2 cellular contexts compared by ENCODE assay signal in the genomic region with DNA sequence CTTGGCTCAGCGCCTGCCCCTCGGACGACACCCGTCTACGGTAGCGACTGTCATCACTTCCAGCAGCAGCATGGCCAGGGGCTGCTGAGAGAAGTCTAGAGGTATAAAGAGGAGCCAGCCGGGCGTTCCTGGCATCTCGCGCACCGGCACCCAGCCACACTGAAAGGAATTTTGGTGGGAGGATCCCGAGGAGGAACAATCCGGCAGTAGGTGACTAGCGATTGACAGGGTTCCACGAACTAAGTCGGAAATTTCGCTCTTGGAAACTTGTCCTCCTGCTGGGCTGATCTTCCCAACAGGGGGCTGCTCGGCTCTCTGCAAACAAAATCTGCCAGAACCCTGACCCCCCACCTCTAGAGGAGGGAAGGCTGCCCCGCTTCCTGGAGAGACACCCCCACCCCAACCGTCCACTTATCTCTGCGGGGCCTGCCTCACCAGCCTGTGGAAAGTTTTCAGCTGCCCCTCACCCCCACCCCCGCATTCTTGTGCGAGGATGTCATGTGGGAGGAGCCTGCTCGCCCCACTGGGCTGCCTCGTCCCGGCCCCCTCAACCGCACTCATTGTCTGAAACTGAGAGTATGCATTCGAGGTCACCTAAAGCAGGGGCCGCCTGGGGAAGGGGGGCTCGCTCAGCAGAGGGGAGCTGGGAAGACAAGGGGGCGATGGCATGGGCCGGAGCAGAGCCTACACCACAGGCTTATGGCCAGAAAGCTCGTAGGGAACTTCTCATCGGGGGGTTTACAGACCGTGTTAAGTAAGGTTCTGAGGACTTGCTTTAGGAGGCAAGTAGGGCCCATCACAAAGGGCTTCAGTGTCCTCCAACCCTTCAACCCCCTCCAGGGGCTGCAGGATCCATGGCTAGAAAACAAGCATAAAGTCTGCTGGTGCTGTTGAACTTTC.
TF ChIP-seq lines count a peak whose summit lies in the region.

No MANE protein-coding gene starts in this region.

TF ChIP-seq in Ishikawa, 13 proteins besides CTCF, POLR2A, EP300 and RAD21 (continued from another document):
- TF ChIP-seq CREB1 (IDR thresholded peaks at IDR 0.05; ENCODE audit: low read depth) (peak; percentile 37; the same call in 1 of the 2 replicates), CEBPB (IDR thresholded peaks at IDR 0.05) (peak; percentile 27; the same call in 1 of the 2 replicates), FOXM1 (IDR thresholded peaks at IDR 0.05; ENCODE audit: borderline replicate concordance, low read depth) (peak; percentile 90), ZBTB7A (IDR thresholded peaks at IDR 0.05; ENCODE audit: low read depth) (peak; percentile 94), NFIC (IDR thresholded peaks at IDR 0.05) (peak; percentile 77; the same call in 1 of the 2 replicates), YY1 (IDR thresholded peaks at IDR 0.05; ENCODE audit: low read depth) (no peak), TCF12 (IDR thresholded peaks at IDR 0.05; ENCODE audit: low read depth) (peak; percentile 96)
- TF ChIP-seq, protein P1, sequence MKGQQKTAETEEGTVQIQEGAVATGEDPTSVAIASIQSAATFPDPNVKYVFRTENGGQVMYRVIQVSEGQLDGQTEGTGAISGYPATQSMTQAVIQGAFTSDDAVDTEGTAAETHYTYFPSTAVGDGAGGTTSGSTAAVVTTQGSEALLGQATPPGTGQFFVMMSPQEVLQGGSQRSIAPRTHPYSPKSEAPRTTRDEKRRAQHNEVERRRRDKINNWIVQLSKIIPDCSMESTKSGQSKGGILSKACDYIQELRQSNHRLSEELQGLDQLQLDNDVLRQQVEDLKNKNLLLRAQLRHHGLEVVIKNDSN (IDR thresholded peaks at IDR 0.05): peak; percentile 28; the same call in 1 of the 2 replicates
- TF ChIP-seq, protein P2, sequence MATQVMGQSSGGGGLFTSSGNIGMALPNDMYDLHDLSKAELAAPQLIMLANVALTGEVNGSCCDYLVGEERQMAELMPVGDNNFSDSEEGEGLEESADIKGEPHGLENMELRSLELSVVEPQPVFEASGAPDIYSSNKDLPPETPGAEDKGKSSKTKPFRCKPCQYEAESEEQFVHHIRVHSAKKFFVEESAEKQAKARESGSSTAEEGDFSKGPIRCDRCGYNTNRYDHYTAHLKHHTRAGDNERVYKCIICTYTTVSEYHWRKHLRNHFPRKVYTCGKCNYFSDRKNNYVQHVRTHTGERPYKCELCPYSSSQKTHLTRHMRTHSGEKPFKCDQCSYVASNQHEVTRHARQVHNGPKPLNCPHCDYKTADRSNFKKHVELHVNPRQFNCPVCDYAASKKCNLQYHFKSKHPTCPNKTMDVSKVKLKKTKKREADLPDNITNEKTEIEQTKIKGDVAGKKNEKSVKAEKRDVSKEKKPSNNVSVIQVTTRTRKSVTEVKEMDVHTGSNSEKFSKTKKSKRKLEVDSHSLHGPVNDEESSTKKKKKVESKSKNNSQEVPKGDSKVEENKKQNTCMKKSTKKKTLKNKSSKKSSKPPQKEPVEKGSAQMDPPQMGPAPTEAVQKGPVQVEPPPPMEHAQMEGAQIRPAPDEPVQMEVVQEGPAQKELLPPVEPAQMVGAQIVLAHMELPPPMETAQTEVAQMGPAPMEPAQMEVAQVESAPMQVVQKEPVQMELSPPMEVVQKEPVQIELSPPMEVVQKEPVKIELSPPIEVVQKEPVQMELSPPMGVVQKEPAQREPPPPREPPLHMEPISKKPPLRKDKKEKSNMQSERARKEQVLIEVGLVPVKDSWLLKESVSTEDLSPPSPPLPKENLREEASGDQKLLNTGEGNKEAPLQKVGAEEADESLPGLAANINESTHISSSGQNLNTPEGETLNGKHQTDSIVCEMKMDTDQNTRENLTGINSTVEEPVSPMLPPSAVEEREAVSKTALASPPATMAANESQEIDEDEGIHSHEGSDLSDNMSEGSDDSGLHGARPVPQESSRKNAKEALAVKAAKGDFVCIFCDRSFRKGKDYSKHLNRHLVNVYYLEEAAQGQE (IDR thresholded peaks at IDR 0.05; ENCODE audit: low read depth): no peak
- TF ChIP-seq, protein P3, sequence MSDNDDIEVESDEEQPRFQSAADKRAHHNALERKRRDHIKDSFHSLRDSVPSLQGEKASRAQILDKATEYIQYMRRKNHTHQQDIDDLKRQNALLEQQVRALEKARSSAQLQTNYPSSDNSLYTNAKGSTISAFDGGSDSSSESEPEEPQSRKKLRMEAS (IDR thresholded peaks at IDR 0.05): peak; percentile 31; the same call in 1 of the 2 replicates
TF ChIP-seq in Ishikawa: peak in this region for 11.

TF ChIP-seq in HepG2, 621 proteins besides CTCF, POLR2A, EP300 and RAD21 (continued from another document and continues in another):
- TF ChIP-seq, protein P4, sequence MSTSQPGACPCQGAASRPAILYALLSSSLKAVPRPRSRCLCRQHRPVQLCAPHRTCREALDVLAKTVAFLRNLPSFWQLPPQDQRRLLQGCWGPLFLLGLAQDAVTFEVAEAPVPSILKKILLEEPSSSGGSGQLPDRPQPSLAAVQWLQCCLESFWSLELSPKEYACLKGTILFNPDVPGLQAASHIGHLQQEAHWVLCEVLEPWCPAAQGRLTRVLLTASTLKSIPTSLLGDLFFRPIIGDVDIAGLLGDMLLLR (CRISPR knock-in tag; IDR thresholded peaks at IDR 0.05): no peak
- peak; percentile 67; the same call in 1 of the 2 replicates for TF ChIP-seq SOX13 (IDR thresholded peaks at IDR 0.05)
- peak in 1 of 2 experiments; percentile 90; a peak in 2 of 4 replicates for TF ChIP-seq SOX13 (CRISPR knock-in tag; conservative IDR thresholded peaks at IDR 0.05 in 1 of 2, IDR thresholded peaks at IDR 0.05 in 1 of 2)
- TF ChIP-seq, protein P5, sequence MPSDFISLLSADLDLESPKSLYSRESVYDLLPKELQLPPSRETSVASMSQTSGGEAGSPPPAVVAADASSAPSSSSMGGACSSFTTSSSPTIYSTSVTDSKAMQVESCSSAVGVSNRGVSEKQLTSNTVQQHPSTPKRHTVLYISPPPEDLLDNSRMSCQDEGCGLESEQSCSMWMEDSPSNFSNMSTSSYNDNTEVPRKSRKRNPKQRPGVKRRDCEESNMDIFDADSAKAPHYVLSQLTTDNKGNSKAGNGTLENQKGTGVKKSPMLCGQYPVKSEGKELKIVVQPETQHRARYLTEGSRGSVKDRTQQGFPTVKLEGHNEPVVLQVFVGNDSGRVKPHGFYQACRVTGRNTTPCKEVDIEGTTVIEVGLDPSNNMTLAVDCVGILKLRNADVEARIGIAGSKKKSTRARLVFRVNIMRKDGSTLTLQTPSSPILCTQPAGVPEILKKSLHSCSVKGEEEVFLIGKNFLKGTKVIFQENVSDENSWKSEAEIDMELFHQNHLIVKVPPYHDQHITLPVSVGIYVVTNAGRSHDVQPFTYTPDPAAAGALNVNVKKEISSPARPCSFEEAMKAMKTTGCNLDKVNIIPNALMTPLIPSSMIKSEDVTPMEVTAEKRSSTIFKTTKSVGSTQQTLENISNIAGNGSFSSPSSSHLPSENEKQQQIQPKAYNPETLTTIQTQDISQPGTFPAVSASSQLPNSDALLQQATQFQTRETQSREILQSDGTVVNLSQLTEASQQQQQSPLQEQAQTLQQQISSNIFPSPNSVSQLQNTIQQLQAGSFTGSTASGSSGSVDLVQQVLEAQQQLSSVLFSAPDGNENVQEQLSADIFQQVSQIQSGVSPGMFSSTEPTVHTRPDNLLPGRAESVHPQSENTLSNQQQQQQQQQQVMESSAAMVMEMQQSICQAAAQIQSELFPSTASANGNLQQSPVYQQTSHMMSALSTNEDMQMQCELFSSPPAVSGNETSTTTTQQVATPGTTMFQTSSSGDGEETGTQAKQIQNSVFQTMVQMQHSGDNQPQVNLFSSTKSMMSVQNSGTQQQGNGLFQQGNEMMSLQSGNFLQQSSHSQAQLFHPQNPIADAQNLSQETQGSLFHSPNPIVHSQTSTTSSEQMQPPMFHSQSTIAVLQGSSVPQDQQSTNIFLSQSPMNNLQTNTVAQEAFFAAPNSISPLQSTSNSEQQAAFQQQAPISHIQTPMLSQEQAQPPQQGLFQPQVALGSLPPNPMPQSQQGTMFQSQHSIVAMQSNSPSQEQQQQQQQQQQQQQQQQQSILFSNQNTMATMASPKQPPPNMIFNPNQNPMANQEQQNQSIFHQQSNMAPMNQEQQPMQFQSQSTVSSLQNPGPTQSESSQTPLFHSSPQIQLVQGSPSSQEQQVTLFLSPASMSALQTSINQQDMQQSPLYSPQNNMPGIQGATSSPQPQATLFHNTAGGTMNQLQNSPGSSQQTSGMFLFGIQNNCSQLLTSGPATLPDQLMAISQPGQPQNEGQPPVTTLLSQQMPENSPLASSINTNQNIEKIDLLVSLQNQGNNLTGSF (CRISPR knock-in tag; IDR thresholded peaks at IDR 0.05): peak; percentile 70; the same call in 1 of the 2 replicates
- TF ChIP-seq, protein P6, sequence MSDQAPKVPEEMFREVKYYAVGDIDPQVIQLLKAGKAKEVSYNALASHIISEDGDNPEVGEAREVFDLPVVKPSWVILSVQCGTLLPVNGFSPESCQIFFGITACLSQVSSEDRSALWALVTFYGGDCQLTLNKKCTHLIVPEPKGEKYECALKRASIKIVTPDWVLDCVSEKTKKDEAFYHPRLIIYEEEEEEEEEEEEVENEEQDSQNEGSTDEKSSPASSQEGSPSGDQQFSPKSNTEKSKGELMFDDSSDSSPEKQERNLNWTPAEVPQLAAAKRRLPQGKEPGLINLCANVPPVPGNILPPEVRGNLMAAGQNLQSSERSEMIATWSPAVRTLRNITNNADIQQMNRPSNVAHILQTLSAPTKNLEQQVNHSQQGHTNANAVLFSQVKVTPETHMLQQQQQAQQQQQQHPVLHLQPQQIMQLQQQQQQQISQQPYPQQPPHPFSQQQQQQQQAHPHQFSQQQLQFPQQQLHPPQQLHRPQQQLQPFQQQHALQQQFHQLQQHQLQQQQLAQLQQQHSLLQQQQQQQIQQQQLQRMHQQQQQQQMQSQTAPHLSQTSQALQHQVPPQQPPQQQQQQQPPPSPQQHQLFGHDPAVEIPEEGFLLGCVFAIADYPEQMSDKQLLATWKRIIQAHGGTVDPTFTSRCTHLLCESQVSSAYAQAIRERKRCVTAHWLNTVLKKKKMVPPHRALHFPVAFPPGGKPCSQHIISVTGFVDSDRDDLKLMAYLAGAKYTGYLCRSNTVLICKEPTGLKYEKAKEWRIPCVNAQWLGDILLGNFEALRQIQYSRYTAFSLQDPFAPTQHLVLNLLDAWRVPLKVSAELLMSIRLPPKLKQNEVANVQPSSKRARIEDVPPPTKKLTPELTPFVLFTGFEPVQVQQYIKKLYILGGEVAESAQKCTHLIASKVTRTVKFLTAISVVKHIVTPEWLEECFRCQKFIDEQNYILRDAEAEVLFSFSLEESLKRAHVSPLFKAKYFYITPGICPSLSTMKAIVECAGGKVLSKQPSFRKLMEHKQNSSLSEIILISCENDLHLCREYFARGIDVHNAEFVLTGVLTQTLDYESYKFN (CRISPR knock-in tag; conservative IDR thresholded peaks at IDR 0.05): peak; percentile 91
- no peak for TF ChIP-seq EZH2 (conservative IDR thresholded peaks at IDR 0.05; ENCODE audit: low read depth, low read length)
- no peak for TF ChIP-seq CHD2 (IDR thresholded peaks at IDR 0.05; ENCODE audit: low read depth, low read length)
- peak; percentile 45 for TF ChIP-seq ZNF605 (CRISPR knock-in tag; IDR thresholded peaks at IDR 0.05)
- peak; percentile 48; the same call in 1 of the 2 replicates for TF ChIP-seq MIER3 (CRISPR knock-in tag; IDR thresholded peaks at IDR 0.05; ENCODE audit: borderline replicate concordance)
- no peak for TF ChIP-seq CENPX (CRISPR knock-in tag; IDR thresholded peaks at IDR 0.05)
- no peak for TF ChIP-seq ZFAT (CRISPR knock-in tag; conservative IDR thresholded peaks at IDR 0.05)
- TF ChIP-seq PAWR (CRISPR knock-in tag; IDR thresholded peaks at IDR 0.05; ENCODE audit: borderline replicate concordance): no peak
- TF ChIP-seq, protein P7, sequence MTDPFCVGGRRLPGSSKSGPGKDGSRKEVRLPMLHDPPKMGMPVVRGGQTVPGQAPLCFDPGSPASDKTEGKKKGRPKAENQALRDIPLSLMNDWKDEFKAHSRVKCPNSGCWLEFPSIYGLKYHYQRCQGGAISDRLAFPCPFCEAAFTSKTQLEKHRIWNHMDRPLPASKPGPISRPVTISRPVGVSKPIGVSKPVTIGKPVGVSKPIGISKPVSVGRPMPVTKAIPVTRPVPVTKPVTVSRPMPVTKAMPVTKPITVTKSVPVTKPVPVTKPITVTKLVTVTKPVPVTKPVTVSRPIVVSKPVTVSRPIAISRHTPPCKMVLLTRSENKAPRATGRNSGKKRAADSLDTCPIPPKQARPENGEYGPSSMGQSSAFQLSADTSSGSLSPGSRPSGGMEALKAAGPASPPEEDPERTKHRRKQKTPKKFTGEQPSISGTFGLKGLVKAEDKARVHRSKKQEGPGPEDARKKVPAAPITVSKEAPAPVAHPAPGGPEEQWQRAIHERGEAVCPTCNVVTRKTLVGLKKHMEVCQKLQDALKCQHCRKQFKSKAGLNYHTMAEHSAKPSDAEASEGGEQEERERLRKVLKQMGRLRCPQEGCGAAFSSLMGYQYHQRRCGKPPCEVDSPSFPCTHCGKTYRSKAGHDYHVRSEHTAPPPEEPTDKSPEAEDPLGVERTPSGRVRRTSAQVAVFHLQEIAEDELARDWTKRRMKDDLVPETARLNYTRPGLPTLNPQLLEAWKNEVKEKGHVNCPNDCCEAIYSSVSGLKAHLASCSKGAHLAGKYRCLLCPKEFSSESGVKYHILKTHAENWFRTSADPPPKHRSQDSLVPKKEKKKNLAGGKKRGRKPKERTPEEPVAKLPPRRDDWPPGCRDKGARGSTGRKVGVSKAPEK (CRISPR knock-in tag; IDR thresholded peaks at IDR 0.05; ENCODE audit: borderline replicate concordance): no peak
- TF ChIP-seq JARID2 (CRISPR knock-in tag; IDR thresholded peaks at IDR 0.05; ENCODE audit: insufficient replicate concordance): no peak
- TF ChIP-seq ZNF44 (CRISPR knock-in tag; IDR thresholded peaks at IDR 0.05): no peak
- peak; percentile 67; the same call in 1 of the 2 replicates for TF ChIP-seq ZNF224 (CRISPR knock-in tag; IDR thresholded peaks at IDR 0.05)
- TF ChIP-seq MXD4 (CRISPR knock-in tag; IDR thresholded peaks at IDR 0.05): no peak
- TF ChIP-seq ZNF780A (CRISPR knock-in tag; IDR thresholded peaks at IDR 0.05): no peak
- no peak for TF ChIP-seq TBX3 (IDR thresholded peaks at IDR 0.05; ENCODE audit: borderline replicate concordance)
- TF ChIP-seq ZNF7 (CRISPR knock-in tag; IDR thresholded peaks at IDR 0.05): no peak
- no peak for TF ChIP-seq PTBP1 (IDR thresholded peaks at IDR 0.05; ENCODE audit: low read depth, low read length, poor library complexity, severe bottlenecking)
- no peak for TF ChIP-seq ZNF570 (CRISPR knock-in tag; IDR thresholded peaks at IDR 0.05; ENCODE audit: borderline replicate concordance)
- TF ChIP-seq REPIN1 (CRISPR knock-in tag; IDR thresholded peaks at IDR 0.05; ENCODE audit: borderline replicate concordance, low read depth): 0 out of 2 replicates have a peak, but pooled peaks have one; percentile 33
- TF ChIP-seq ZNF563 (CRISPR knock-in tag; IDR thresholded peaks at IDR 0.05): no peak
- peak; percentile 50; the same call in 1 of the 2 replicates for TF ChIP-seq CCDC6 (CRISPR knock-in tag; IDR thresholded peaks at IDR 0.05)
- TF ChIP-seq, protein P8, sequence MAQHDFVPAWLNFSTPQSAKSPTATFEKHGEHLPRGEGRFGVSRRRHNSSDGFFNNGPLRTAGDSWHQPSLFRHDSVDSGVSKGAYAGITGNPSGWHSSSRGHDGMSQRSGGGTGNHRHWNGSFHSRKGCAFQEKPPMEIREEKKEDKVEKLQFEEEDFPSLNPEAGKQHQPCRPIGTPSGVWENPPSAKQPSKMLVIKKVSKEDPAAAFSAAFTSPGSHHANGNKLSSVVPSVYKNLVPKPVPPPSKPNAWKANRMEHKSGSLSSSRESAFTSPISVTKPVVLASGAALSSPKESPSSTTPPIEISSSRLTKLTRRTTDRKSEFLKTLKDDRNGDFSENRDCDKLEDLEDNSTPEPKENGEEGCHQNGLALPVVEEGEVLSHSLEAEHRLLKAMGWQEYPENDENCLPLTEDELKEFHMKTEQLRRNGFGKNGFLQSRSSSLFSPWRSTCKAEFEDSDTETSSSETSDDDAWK (CRISPR knock-in tag; IDR thresholded peaks at IDR 0.05): no peak
- TF ChIP-seq SP140L (CRISPR knock-in tag; IDR thresholded peaks at IDR 0.05; ENCODE audit: borderline replicate concordance): no peak
- TF ChIP-seq RARA (CRISPR knock-in tag; IDR thresholded peaks at IDR 0.05): peak; percentile 53
